In genomic region chr10:70491614-70492013, GRCh38 we compare ENCODE assay signal across 22 cellular contexts. TPM values are rescaled to one million over a fixed set of nuclear protein-coding genes. Genes with fewer than 3 reads are reported as not detected.
DNase-seq lines count a peak whose midpoint lies in the region; ATAC-seq and TF ChIP-seq lines count a peak whose summit lies in the region.
"Had no signal": no experiment of that assay in that cellular context is flagged by ENCODE, and none has a peak within 500 bp of the region (broad histone marks: within the 10 kb centered on the region; RNA-seq: fewer than 3 reads in every experiment).

No MANE protein-coding gene starts in this region.

- peak overlapping the region in 6 of 11 experiments; percentile 40 to 87 (median 74); a peak in 8 of 22 replicates for H3K27ac ChIP-seq in BLaER1 treated with 17β-estradiol and CSF1 and Interleukin-3, amounts not matched to agents 10 nM and 100 nM
- H3K27ac ChIP-seq in OCI-LY1 (ENCODE audit: low read depth, low read length, poor library complexity, severe bottlenecking) (peak overlapping the region; percentile 100), cingulate gyrus (ENCODE audit: low read depth, low read length) (peak overlapping the region; percentile 29), sigmoid colon (peak overlapping the region in 3 of 4 donors; percentile 41 to 84 (median 61))
- H3K27ac ChIP-seq: PC-9, RWPE1 had no signal

- no peak overlapping the region for H3K4me3 ChIP-seq in BLaER1 treated with 17β-estradiol and CSF1 and Interleukin-3, amounts not matched to agents 10 nM and 100 nM
- H3K4me3 ChIP-seq in OCI-LY1 (ENCODE audit: low read depth, low read length, poor library complexity, severe bottlenecking) (no peak overlapping the region), sigmoid colon (no peak overlapping the region)
- H3K4me3 ChIP-seq: HAP-1, PC-9 had no signal

- TF ChIP-seq CTCF in OCI-LY1 (IDR thresholded peaks at IDR 0.05; ENCODE audit: low read length), result no peak
- no peak for TF ChIP-seq CTCF in sigmoid colon (IDR thresholded peaks at IDR 0.05)

- peaks cover 32% of the 10 kb centered on the region for H3K79me2 ChIP-seq in OCI-LY1 (ENCODE audit: insufficient read depth, low read length)

- POLR2A ChIA-PET in activated CD4-positive, alpha-beta T cell treated with anti-CD3 and anti-CD28 coated beads for 36 hours (lab: Charles Lee), result no interaction called here

- no peaks in the 10 kb centered on the region for H3K9me2 ChIP-seq in OCI-LY1 (ENCODE audit: low read depth, low read length)

- intact Hi-C loops in sigmoid colon (cut with DNase I), result no loop called here
- intact Hi-C loops in activated CD4-positive, alpha-beta T cell treated with anti-CD3 and anti-CD28 coated beads for 36 hours (cut with DNase I, micrococcal nuclease), result no loop called here

- H3K36me3 ChIP-seq in BLaER1 treated with 17β-estradiol and CSF1 and Interleukin-3, amounts not matched to agents 10 nM and 100 nM, result peaks cover 0 to 18% (median 13%) of the 10 kb centered on the region in 11 experiments; a peak in 19 of 22 replicates
- H3K36me3 ChIP-seq in OCI-LY1 (ENCODE audit: insufficient read depth, low read length) (peaks cover 29% of the 10 kb centered on the region; the same call in 1 of the 2 replicates), sigmoid colon (no peaks in the 10 kb centered on the region)
- H3K36me3 ChIP-seq: HAP-1 had no signal

- H4K20me1 ChIP-seq in BLaER1 treated with 17β-estradiol and CSF1 and Interleukin-3, amounts not matched to agents 10 nM and 100 nM, result peaks cover 0 to 35% (median 2%) of the 10 kb centered on the region in 11 experiments; a peak in 7 of 22 replicates
- no peaks in the 10 kb centered on the region for H4K20me1 ChIP-seq in OCI-LY1 (ENCODE audit: insufficient read depth, low read length)

- no peaks in the 10 kb centered on the region for H3K9me3 ChIP-seq in BLaER1 treated with 17β-estradiol and CSF1 and Interleukin-3, amounts not matched to agents 10 nM and 100 nM (replicated peaks in 1 of 11)
- H3K9me3 ChIP-seq in OCI-LY1 (ENCODE audit: low read length) (no peaks in the 10 kb centered on the region), sigmoid colon (no peaks in the 10 kb centered on the region)
- H3K9me3 ChIP-seq: HAP-1 had no signal

- CTCF ChIA-PET in activated CD4-positive, alpha-beta T cell treated with anti-CD3 and anti-CD28 coated beads for 36 hours (lab: Charles Lee), result interaction anchor here (0.6 kb wide), 1 partner anchor 1763 kb away, joined by 3 read pairs; no protein-coding TSS in a partner anchor

- no peak overlapping the region for H3K4me3 Mint-ChIP-seq in activated CD4-positive, alpha-beta T cell treated with anti-CD3 and anti-CD28 coated beads for 36 hours
- H3K4me3 Mint-ChIP-seq: CD8-positive, alpha-beta memory T cell had no signal

- H3K27me3 Mint-ChIP-seq in activated CD4-positive, alpha-beta T cell treated with anti-CD3 and anti-CD28 coated beads for 36 hours, result peaks cover 3% of the 10 kb centered on the region

- H3K4me2 ChIP-seq in BLaER1 treated with 17β-estradiol and CSF1 and Interleukin-3, amounts not matched to agents 10 nM and 100 nM, result peak overlapping the region; percentile 63 to 99 (median 95); a peak in 20 of 22 replicates
- H3K4me2 ChIP-seq in OCI-LY1 (ENCODE audit: low read length), result peak overlapping the region; percentile 49; the same call in 1 of the 2 replicates
- H3K4me2 ChIP-seq: PC-9 had no signal

- TF ChIP-seq EP300 in sigmoid colon (IDR thresholded peaks at IDR 0.05), result peak in 3 of 4 donors; percentile 58 to 84 (median 66)

- no peak for ATAC-seq in activated CD4-positive, alpha-beta T cell treated with anti-CD3 and anti-CD28 coated beads for 36 hours
- ATAC-seq: SK-N-SH treated with all-trans-retinoic acid at 6 μM for 48 hours had no signal

- no peaks in the 10 kb centered on the region for H3K27me3 ChIP-seq in BLaER1 treated with 17β-estradiol and CSF1 and Interleukin-3, amounts not matched to agents 10 nM and 100 nM
- H3K27me3 ChIP-seq in OCI-LY1 (ENCODE audit: insufficient read depth, low read length) (no peaks in the 10 kb centered on the region), sigmoid colon (no peaks in the 10 kb centered on the region)

- no peak overlapping the region for H2AFZ ChIP-seq in OCI-LY1 (ENCODE audit: low read length)
- H2AFZ ChIP-seq: PC-9 had no signal

- peak overlapping the region in 1 of 11 experiments; percentile 17; a peak in 1 of 22 replicates for H3K9ac ChIP-seq in BLaER1 treated with 17β-estradiol and CSF1 and Interleukin-3, amounts not matched to agents 10 nM and 100 nM
- peak overlapping the region; percentile 41; the same call in 1 of the 2 replicates for H3K9ac ChIP-seq in OCI-LY1 (ENCODE audit: low read length)

- DNase-seq in sigmoid colon (peak; percentile 82), NCI-H1092 (lab: John Stamatoyannopoulos, UW) (no peak)
- no peak for DNase-seq in stimulated activated naive CD4-positive, alpha-beta T cell (lab: John Stamatoyannopoulos, UW)
- no peak for DNase-seq in activated CD4-positive, alpha-beta T cell treated with anti-CD3 and anti-CD28 coated beads for 36 hours
- DNase-seq in activated naive CD4-positive, alpha-beta T cell treated with Interleukin-2 at 50 U/mL for 16 hours, result no peak
- DNase-seq: CD8-positive, alpha-beta memory T cell; KBM-7; MV-4-11; NCI-H1417; NCI-H187; NCI-H2107; NCI-H510A; NCI-H748 treated with DMSO at 0.1 percent for 48 hours; PC-9; SIG-M5 had no signal

- 93 to 94% methylated on average over 2 of the region's 2 CpGs for WGBS in sigmoid colon, 2 donors

- no peaks in the 10 kb centered on the region for H3K9me3 Mint-ChIP-seq in activated CD4-positive, alpha-beta T cell treated with anti-CD3 and anti-CD28 coated beads for 36 hours (ENCODE audit: low read depth)
- H3K9me3 Mint-ChIP-seq: CD8-positive, alpha-beta memory T cell had no signal

- no peak overlapping the region for H3K27ac Mint-ChIP-seq in activated CD4-positive, alpha-beta T cell treated with anti-CD3 and anti-CD28 coated beads for 36 hours
- H3K27ac Mint-ChIP-seq: CD8-positive, alpha-beta memory T cell had no signal

- H3F3A ChIP-seq in OCI-LY1 (ENCODE audit: insufficient read depth, low read length), result peaks cover 17% of the 10 kb centered on the region

- no peaks in the 10 kb centered on the region for H3K36me3 Mint-ChIP-seq in activated CD4-positive, alpha-beta T cell treated with anti-CD3 and anti-CD28 coated beads for 36 hours (ENCODE audit: low read depth)
- H3K36me3 Mint-ChIP-seq: CD8-positive, alpha-beta memory T cell had no signal

- H3K4me1 ChIP-seq in BLaER1 treated with 17β-estradiol and CSF1 and Interleukin-3, amounts not matched to agents 10 nM and 100 nM, result peaks cover 53 to 89% (median 84%) of the 10 kb centered on the region in 10 experiments
- H3K4me1 ChIP-seq in OCI-LY1 (ENCODE audit: insufficient read depth, low read length, severe bottlenecking) (peaks cover 99% of the 10 kb centered on the region), sigmoid colon (peaks cover 0 to 68% (median 35%) of the 10 kb centered on the region in 4 donors)

- H3K4me1 Mint-ChIP-seq in activated CD4-positive, alpha-beta T cell treated with anti-CD3 and anti-CD28 coated beads for 36 hours, result peaks cover 27% of the 10 kb centered on the region

- TF ChIP-seq POLR2A in sigmoid colon (IDR thresholded peaks at IDR 0.05), result no peak

RNA-seq across cellular contexts. Expression of gene PALD1, which starts 13.0 kb away (rescaled TPM):
- 10 to 100 TPM; 13.9 to 33.8 (median 18.8) TPM for total RNA-seq in sigmoid colon
- polyA plus RNA-seq in sigmoid colon, result 1 to 10 TPM; 1.8 to 6.2 (median 1.8) TPM
- 1 to 10 TPM; 5.4 to 6.7 TPM for total RNA-seq in activated CD4-positive, alpha-beta T cell treated with anti-CD3 and anti-CD28 coated beads for 36 hours
- polyA plus RNA-seq: CD8-positive, alpha-beta memory T cell had no signal

RNA-seq across cellular contexts. Expression of gene NODAL, which starts 50.1 kb away (rescaled TPM):
- total RNA-seq in sigmoid colon, result not detected
- not detected for polyA plus RNA-seq in sigmoid colon
- total RNA-seq in activated CD4-positive, alpha-beta T cell treated with anti-CD3 and anti-CD28 coated beads for 36 hours, result not detected
- total RNA-seq: CD8-positive, alpha-beta memory T cell; PC-9 had no signal
- polyA plus RNA-seq: BJ had no signal

Comparison
In these comparisons a context has a peak if more than half of its experiments do, and no peak if none do; other contexts are left out.
1. H3K27ac ChIP-seq: peak in every context shown above with its lines; median percentile 100 in OCI-LY1; 74 in BLaER1 treated with 17β-estradiol and CSF1 and Interleukin-3, amounts not matched to agents 10 nM and 100 nM; 61 in sigmoid colon; 29 in cingulate gyrus.